11 cellular contexts compared by ENCODE assay signal in genomic region chr3:114213262-114213668, GRCh38. TPM values are rescaled to one million over a fixed set of nuclear protein-coding genes. Genes with fewer than 3 reads are reported as not detected.
DNase-seq lines count a peak whose midpoint lies in the region; ATAC-seq and TF ChIP-seq lines count a peak whose summit lies in the region.
"Had no signal": no experiment of that assay in that cellular context is flagged by ENCODE, and none has a peak within 500 bp of the region (broad histone marks: within the 10 kb centered on the region; RNA-seq: fewer than 3 reads in every experiment).

No MANE protein-coding gene starts in this region.

- ATAC-seq in GM18867 (IDR thresholded peaks at IDR 0.05; ENCODE audit: unreplicated experiment) = peak; percentile 18
- peak; percentile 9 for ATAC-seq in HG02763 (IDR thresholded peaks at IDR 0.05; ENCODE audit: unreplicated experiment)

- H2AFZ ChIP-seq in osteoblast (ENCODE audit: low read length) = no peak overlapping the region

- DNase-seq in Peyer's patch = no peak
- no peak for DNase-seq in osteoblast (ENCODE audit: insufficient read length, low spot score, missing footprints)
- no peak for DNase-seq in NCI-H2171 (lab: John Stamatoyannopoulos, UW)
- DNase-seq in NCI-H1930 (lab: John Stamatoyannopoulos, UW) = no peak
- no peak for DNase-seq in stimulated activated naive CD4-positive, alpha-beta T cell treated with Interleukin-2 at 50 U/mL for 16 hours (lab: John Stamatoyannopoulos, UW)
- DNase-seq in SIG-M5 (lab: John Stamatoyannopoulos, UW) = no peak
- DNase-seq: GOT3, Right ventricle myocardium superior had no signal

- H3K9me3 ChIP-seq in Peyer's patch (no peaks in the 10 kb centered on the region), osteoblast (ENCODE audit: low read depth, low read length) (no peaks in the 10 kb centered on the region)

- TF ChIP-seq CTCF in Peyer's patch (IDR thresholded peaks at IDR 0.05) (no peak), osteoblast (IDR thresholded peaks at IDR 0.05; ENCODE audit: extremely low read depth, low read depth, low read length) (no peak)

- H3K4me1 ChIP-seq in Peyer's patch = peaks cover 0 to 5% (median 0%) of the 10 kb centered on the region in 4 donors
- peaks cover 56% of the 10 kb centered on the region for H3K4me1 ChIP-seq in osteoblast (ENCODE audit: insufficient read depth, low read length)

- H3K4me3 ChIP-seq in Peyer's patch (no peak overlapping the region), osteoblast (ENCODE audit: insufficient read depth, low read length) (peak overlapping the region; percentile 55)

- no peaks in the 10 kb centered on the region for H3K79me2 ChIP-seq in osteoblast (ENCODE audit: insufficient read depth, low read length)

- H3K36me3 ChIP-seq in Peyer's patch (no peaks in the 10 kb centered on the region), osteoblast (ENCODE audit: insufficient read depth, low read length) (no peaks in the 10 kb centered on the region)

- no peak for TF ChIP-seq POLR2A in Peyer's patch (IDR thresholded peaks at IDR 0.05)

- H3K27me3 ChIP-seq in Peyer's patch (no peaks in the 10 kb centered on the region), osteoblast (ENCODE audit: insufficient read depth, low read length) (peaks cover under 1% of the 10 kb centered on the region)

- H3K4me2 ChIP-seq in osteoblast (ENCODE audit: insufficient read depth, low read length) = peak overlapping the region; percentile 73

- H3K27ac ChIP-seq in Peyer's patch (peak overlapping the region; percentile 64 to 95 (median 82)), osteoblast (ENCODE audit: low read depth, low read length) (peak overlapping the region; percentile 89)

- H4K20me1 ChIP-seq in osteoblast (ENCODE audit: insufficient read depth, low read length) = no peaks in the 10 kb centered on the region

RNA-seq across cellular contexts. Expression of gene ZNF80, which starts 24.1 kb away (rescaled TPM):
- total RNA-seq in Peyer's patch = not detected
- not detected in 2 replicates for total RNA-seq in osteoblast
- total RNA-seq: kidney epithelial cell, Right ventricle myocardium superior had no signal

RNA-seq across cellular contexts. Expression of gene DRD3, which starts 34.4 kb away (rescaled TPM):
- not detected for total RNA-seq in Peyer's patch
- not detected in 2 replicates for total RNA-seq in osteoblast
- total RNA-seq: kidney epithelial cell, Right ventricle myocardium superior had no signal
